9 cellular contexts compared by ENCODE assay signal in genomic region chr16:68079616-68080344, GRCh38. TPM values are rescaled to one million over a fixed set of nuclear protein-coding genes. Genes with fewer than 3 reads are reported as not detected.
A peak's percentile ranks its signal among the peaks of the same experiment; 100 is the strongest.
DNase-seq lines count a peak whose midpoint lies in the region; ATAC-seq and TF ChIP-seq lines count a peak whose summit lies in the region.
"Had no signal": no experiment of that assay in that cellular context is flagged by ENCODE, and none has a peak within 500 bp of the region (broad histone marks: within the 10 kb centered on the region; RNA-seq: fewer than 3 reads in every experiment).

No MANE protein-coding gene starts in this region.

- H2BK12ac ChIP-seq in neuronal stem cell (ENCODE audit: low read length) = no peak overlapping the region

- 52% methylated on average over 13 of the region's 13 CpGs for WGBS in urinary bladder
- WGBS in neuronal stem cell (ENCODE audit: extremely low coverage in 2 of 2, insufficient read length in 2 of 2, insufficient replicate concordance in 1 of 2), 2 donors = no CpG with 5 or more reads among the region's 13 CpGs

- no peak overlapping the region for H2BK120ac ChIP-seq in neuronal stem cell (ENCODE audit: low read depth, low read length)

- CTCF ChIA-PET in activated CD4-positive, alpha-beta memory T cell treated with anti-CD3 and anti-CD28 coated beads for 36 hours (lab: Charles Lee) = interaction anchor here (0.6 to 2.7 kb wide), 10 partner anchors 9 to 150 kb away, joined by 3 to 17 read pairs (median 3); no protein-coding TSS in a partner anchor

- no peak overlapping the region for H3K4me2 ChIP-seq in neuronal stem cell (ENCODE audit: insufficient read depth, low read length, poor library complexity, severe bottlenecking)

- no peaks in the 10 kb centered on the region for H3K27me3 Mint-ChIP-seq in activated CD4-positive, alpha-beta memory T cell treated with anti-CD3 and anti-CD28 coated beads for 36 hours
- H3K27me3 Mint-ChIP-seq in progenitor cell of endocrine pancreas = no peaks in the 10 kb centered on the region

- POLR2A ChIA-PET in activated CD4-positive, alpha-beta memory T cell treated with anti-CD3 and anti-CD28 coated beads for 36 hours (lab: Charles Lee) = interaction anchor here (2.6 kb wide), 1 partner anchor 9 kb away, joined by 14 read pairs; no protein-coding TSS in a partner anchor

- TF ChIP-seq CTCF in progenitor cell of endocrine pancreas (IDR thresholded peaks at IDR 0.05; ENCODE audit: unreplicated experiment) = no peak

- DNase-seq in activated CD4-positive, alpha-beta memory T cell treated with anti-CD3 and anti-CD28 coated beads for 36 hours = peak; percentile 90
- DNase-seq in erythroblast (lab: John Stamatoyannopoulos, UW) (peak; percentile 90 to 91), progenitor cell of endocrine pancreas (ENCODE audit: low spot score, unreplicated experiment) (no peak), neuronal stem cell (ENCODE audit: low spot score) (no peak)

- H2BK5ac ChIP-seq in neuronal stem cell (ENCODE audit: low read length) = no peak overlapping the region

- H3K4me1 ChIP-seq in HUES48 (ENCODE audit: control insufficient read depth, insufficient read depth, low read length) (peaks cover 6% of the 10 kb centered on the region; the same call in 1 of the 2 replicates), urinary bladder (ENCODE audit: insufficient read depth) (no peaks in the 10 kb centered on the region), neuronal stem cell (ENCODE audit: control insufficient read depth in 2 of 2, insufficient read depth in 1 of 2, low read depth in 1 of 2, low read length in 2 of 2) (peaks cover 7 to 22% of the 10 kb centered on the region in 2 donors)

- H3K36me3 ChIP-seq in HUES48 (ENCODE audit: control insufficient read depth, insufficient read depth, low read length) (peaks cover 44% of the 10 kb centered on the region), urinary bladder (ENCODE audit: insufficient read depth) (peaks cover 2% of the 10 kb centered on the region), neuronal stem cell (replicated peaks in 1 of 2; ENCODE audit: control insufficient read depth in 2 of 2, insufficient read depth in 2 of 2, low read length in 2 of 2) (peaks cover 26 to 53% of the 10 kb centered on the region in 2 donors)

- peak overlapping the region; percentile 52 for H3K4me3 Mint-ChIP-seq in activated CD4-positive, alpha-beta memory T cell treated with anti-CD3 and anti-CD28 coated beads for 36 hours
- H3K4me3 Mint-ChIP-seq in progenitor cell of endocrine pancreas (ENCODE audit: low read depth) = peak overlapping the region; percentile 1

- H3K4me3 ChIP-seq in HUES48 (ENCODE audit: low read depth, low read length) (no peak overlapping the region), urinary bladder (ENCODE audit: low read depth, low read length) (no peak overlapping the region), neuronal stem cell (ENCODE audit: low read length in 2 of 2) (no peak overlapping the region)

- H3K18ac ChIP-seq in neuronal stem cell (ENCODE audit: low read length) = no peak overlapping the region

- H3K9me3 Mint-ChIP-seq in activated CD4-positive, alpha-beta memory T cell treated with anti-CD3 and anti-CD28 coated beads for 36 hours = no peaks in the 10 kb centered on the region
- no peaks in the 10 kb centered on the region for H3K9me3 Mint-ChIP-seq in progenitor cell of endocrine pancreas (ENCODE audit: low read depth)

- H3K9ac ChIP-seq in HUES48 (ENCODE audit: low read depth, low read length) (no peak overlapping the region), neuronal stem cell (ENCODE audit: low read depth, low read length, poor library complexity) (no peak overlapping the region)

- H3K23ac ChIP-seq in neuronal stem cell (ENCODE audit: low read depth, low read length, poor library complexity) = no peak overlapping the region

- no peak for ATAC-seq in GM19023 (IDR thresholded peaks at IDR 0.05; ENCODE audit: unreplicated experiment)
- no peak for ATAC-seq in GM21390 (IDR thresholded peaks at IDR 0.05; ENCODE audit: unreplicated experiment)
- ATAC-seq: HCT116 had no signal

- no peaks in the 10 kb centered on the region for H3K79me1 ChIP-seq in neuronal stem cell (ENCODE audit: low read depth, low read length)

- H3K14ac ChIP-seq in neuronal stem cell (ENCODE audit: low read length) = no peak overlapping the region

- H2AK5ac ChIP-seq in neuronal stem cell (ENCODE audit: low read depth, low read length) = no peak overlapping the region

- H4K91ac ChIP-seq in neuronal stem cell (ENCODE audit: low read depth, low read length, poor library complexity) = no peak overlapping the region

- no peak overlapping the region for H3K4ac ChIP-seq in neuronal stem cell (ENCODE audit: low read length)

- intact Hi-C loops in activated CD4-positive, alpha-beta memory T cell treated with anti-CD3 and anti-CD28 coated beads for 36 hours (cut with micrococcal nuclease) = loop anchor here (5.0 to 10.0 kb wide), 3 partner anchors 82 to 905 kb away; partner anchors contain the start of genes DPEP2, NOL3, RANBP10 and TSNAXIP1

- no peaks in the 10 kb centered on the region for H3K9me3 ChIP-seq in HUES48 (ENCODE audit: control insufficient read depth, insufficient read depth, low read length)
- no peaks in the 10 kb centered on the region for H3K9me3 ChIP-seq in neuronal stem cell (replicated peaks in 1 of 2; ENCODE audit: control insufficient read depth in 2 of 2, insufficient read depth in 1 of 2, low read depth in 1 of 2, low read length in 2 of 2)

- H3K4me1 Mint-ChIP-seq in activated CD4-positive, alpha-beta memory T cell treated with anti-CD3 and anti-CD28 coated beads for 36 hours (ENCODE audit: low read depth) = peaks cover 79% of the 10 kb centered on the region
- H3K4me1 Mint-ChIP-seq in progenitor cell of endocrine pancreas (ENCODE audit: low read depth) = peaks cover 13% of the 10 kb centered on the region

- H4K8ac ChIP-seq in neuronal stem cell (ENCODE audit: low read depth, low read length) = no peak overlapping the region

- TF ChIP-seq POLR2A in erythroblast (IDR thresholded peaks at IDR 0.05; ENCODE audit: low read length) = peak; percentile 84

- peak overlapping the region; percentile 37 for H3K27ac ChIP-seq in HUES48 (ENCODE audit: low read depth, low read length)
- H3K27ac ChIP-seq in urinary bladder (ENCODE audit: low read depth) = peak overlapping the region; percentile 80
- H3K27ac ChIP-seq in neuronal stem cell (replicated peaks; ENCODE audit: low read length) = no peak overlapping the region

- no peak overlapping the region for H2BK15ac ChIP-seq in neuronal stem cell (ENCODE audit: low read length)

- no peak overlapping the region for H2AFZ ChIP-seq in neuronal stem cell (ENCODE audit: low read length)

- H3K27ac Mint-ChIP-seq in activated CD4-positive, alpha-beta memory T cell treated with anti-CD3 and anti-CD28 coated beads for 36 hours = peak overlapping the region; percentile 98
- peak overlapping the region; percentile 3 for H3K27ac Mint-ChIP-seq in progenitor cell of endocrine pancreas

- H3K27me3 ChIP-seq in HUES48 (ENCODE audit: control insufficient read depth, insufficient read depth, low read length) = no peaks in the 10 kb centered on the region
- no peaks in the 10 kb centered on the region for H3K27me3 ChIP-seq in neuronal stem cell (ENCODE audit: control insufficient read depth in 3 of 3, insufficient read depth in 3 of 3, low read depth in 1 of 3, low read length in 3 of 3)

- H3K36me3 Mint-ChIP-seq in activated CD4-positive, alpha-beta memory T cell treated with anti-CD3 and anti-CD28 coated beads for 36 hours = peaks cover 30% of the 10 kb centered on the region
- peaks cover 11% of the 10 kb centered on the region for H3K36me3 Mint-ChIP-seq in progenitor cell of endocrine pancreas (ENCODE audit: insufficient read depth)

RNA-seq across cellular contexts. Expression of gene NFATC3, which starts 5.4 kb away (rescaled TPM):
- total RNA-seq in activated CD4-positive, alpha-beta memory T cell treated with anti-CD3 and anti-CD28 coated beads for 36 hours = 10 to 100 TPM; 83.4 to 85.2 TPM
- total RNA-seq in progenitor cell of endocrine pancreas = 48.7 and 51.8 TPM in 2 replicates
- 27.1 TPM for total RNA-seq in urinary bladder
- 20.2 TPM for polyA plus RNA-seq in urinary bladder
- polyA plus RNA-seq in neuronal stem cell (2013, experiment 1 of 2) = 23.7 TPM
- polyA plus RNA-seq in neuronal stem cell (2013, experiment 2 of 2) = 24.7 TPM

RNA-seq across cellular contexts. Expression of gene DUS2, which starts 56.7 kb away (rescaled TPM):
- total RNA-seq in activated CD4-positive, alpha-beta memory T cell treated with anti-CD3 and anti-CD28 coated beads for 36 hours = 10 to 100 TPM; 29.2 to 29.4 TPM
- total RNA-seq in progenitor cell of endocrine pancreas = 18.8 and 21.2 TPM in 2 replicates
- total RNA-seq in urinary bladder = 14.7 TPM
- polyA plus RNA-seq in urinary bladder = 8.5 TPM
- polyA plus RNA-seq in neuronal stem cell (2013, experiment 1 of 2) = 7.8 TPM
- polyA plus RNA-seq in neuronal stem cell (2013, experiment 2 of 2) = 7.5 TPM

RNA-seq across cellular contexts. Expression of gene DDX28, which starts 56.7 kb away (rescaled TPM):
- total RNA-seq in activated CD4-positive, alpha-beta memory T cell treated with anti-CD3 and anti-CD28 coated beads for 36 hours = 10 to 100 TPM; 12.8 to 14.5 TPM
- 9.5 and 10.4 TPM in 2 replicates for total RNA-seq in progenitor cell of endocrine pancreas
- 6.4 TPM for total RNA-seq in urinary bladder
- 11.5 TPM for polyA plus RNA-seq in urinary bladder
- polyA plus RNA-seq in neuronal stem cell (2013, experiment 1 of 2) = 5.3 TPM
- polyA plus RNA-seq in neuronal stem cell (2013, experiment 2 of 2) = 5.0 TPM

Comparison
In these comparisons a context has a peak if more than half of its experiments do, and no peak if none do; other contexts are left out.
1. DNase-seq: peak in activated CD4-positive, alpha-beta memory T cell treated with anti-CD3 and anti-CD28 coated beads for 36 hours (single experiment) and erythroblast (2 of 2); none in progenitor cell of endocrine pancreas (single experiment) and neuronal stem cell (single experiment).